Comparison of ENCODE assay signal across 20 cellular contexts in genomic region chr12:11601647-11602046, GRCh38. TPM values are rescaled to one million over a fixed set of nuclear protein-coding genes. Genes with fewer than 3 reads are reported as not detected.
DNase-seq lines count a peak whose midpoint lies in the region; ATAC-seq and TF ChIP-seq lines count a peak whose summit lies in the region.
"Had no signal": no experiment of that assay in that cellular context is flagged by ENCODE, and none has a peak within 500 bp of the region (broad histone marks: within the 10 kb centered on the region; RNA-seq: fewer than 3 reads in every experiment).

No MANE protein-coding gene starts in this region.

- no peaks in the 10 kb centered on the region for H3K79me1 ChIP-seq in IMR-90 (ENCODE audit: low read depth in 1 of 2, low read length in 2 of 2)

- POLR2A ChIA-PET in IMR-90 (lab: Charles Lee; ENCODE audit: unreplicated experiment), result no interaction called here

- no peak overlapping the region for H2BK15ac ChIP-seq in IMR-90 (ENCODE audit: low read depth, low read length)

- H4K5ac ChIP-seq in IMR-90 (ENCODE audit: low read depth, low read length), result no peak overlapping the region

- dilution Hi-C loops in IMR-90 (cut with HindIII; ENCODE audit: low sequenced_read_pairs, unreplicated experiment), result no loop called here

- H2AK5ac ChIP-seq in IMR-90 (ENCODE audit: low read depth, low read length), result no peak overlapping the region

- no peaks in the 10 kb centered on the region for H3K27me3 Mint-ChIP-seq in activated CD4-positive, alpha-beta T cell treated with anti-CD3 and anti-CD28 coated beads, Interleukin-2, amount 10 ng/mL, durations not matched to agents 24 days and 14 days
- H3K27me3 Mint-ChIP-seq in activated T-helper 17 cell treated with anti-CD3 and anti-CD28 coated beads, Interleukin-2, amount 50 U/mL, for 72 hours, result no peaks in the 10 kb centered on the region
- H3K27me3 Mint-ChIP-seq in activated T-helper 2 cell treated with anti-CD3 and anti-CD28 coated beads, Interferon-gamma antibody, Interleukin-2, Interleukin-4, amounts not matched to agents 10 μg/mL and 5 μg/mL and 100 μg/mL, durations not matched to agents 14 hours and 24 hours and 36 hours (ENCODE audit: low read depth), result peaks cover 3% of the 10 kb centered on the region
- H3K27me3 Mint-ChIP-seq: CD4-positive, alpha-beta T cell had no signal

- H3K4me3 ChIP-seq in IMR-90 (ENCODE audit: insufficient read depth, low read depth, low read length) (no peak overlapping the region), tibial artery (no peak overlapping the region)
- H3K4me3 ChIP-seq: K562, SK-N-MC had no signal

- no peak overlapping the region for H3K4me3 Mint-ChIP-seq in activated CD4-positive, alpha-beta T cell treated with anti-CD3 and anti-CD28 coated beads, Interleukin-2, amount 10 ng/mL, durations not matched to agents 24 days and 14 days
- no peak overlapping the region for H3K4me3 Mint-ChIP-seq in activated T-helper 17 cell treated with anti-CD3 and anti-CD28 coated beads, Interleukin-2, amount 50 U/mL, for 72 hours
- no peak overlapping the region for H3K4me3 Mint-ChIP-seq in activated T-helper 2 cell treated with anti-CD3 and anti-CD28 coated beads, Interferon-gamma antibody, Interleukin-2, Interleukin-4, amounts not matched to agents 10 μg/mL and 5 μg/mL and 100 μg/mL, durations not matched to agents 14 hours and 24 hours and 36 hours (ENCODE audit: low read depth)
- H3K4me3 Mint-ChIP-seq: CD4-positive, alpha-beta T cell had no signal

- H3K4me1 Mint-ChIP-seq in activated CD4-positive, alpha-beta T cell treated with anti-CD3 and anti-CD28 coated beads, Interleukin-2, amount 10 ng/mL, durations not matched to agents 24 days and 14 days, result peaks cover 18% of the 10 kb centered on the region
- peaks cover 11% of the 10 kb centered on the region for H3K4me1 Mint-ChIP-seq in activated T-helper 17 cell treated with anti-CD3 and anti-CD28 coated beads, Interleukin-2, amount 50 U/mL, for 72 hours
- H3K4me1 Mint-ChIP-seq in activated T-helper 2 cell treated with anti-CD3 and anti-CD28 coated beads, Interferon-gamma antibody, Interleukin-2, Interleukin-4, amounts not matched to agents 10 μg/mL and 5 μg/mL and 100 μg/mL, durations not matched to agents 14 hours and 24 hours and 36 hours (ENCODE audit: low read depth), result peaks cover 6% of the 10 kb centered on the region

- WGBS in IMR-90 (ENCODE audit: extremely low coverage in 2 of 2, insufficient read length in 1 of 2), 2 experiments, result no CpG with 5 or more reads among the region's 1 CpG

- no peak overlapping the region for H3K23ac ChIP-seq in IMR-90 (ENCODE audit: low read depth, low read length)

- H3K27me3 ChIP-seq in IMR-90 (ENCODE audit: control insufficient read depth, insufficient read depth, low read length) (peaks cover 9% of the 10 kb centered on the region), tibial artery (no peaks in the 10 kb centered on the region)

- no peak for TF ChIP-seq RAD21 in IMR-90 (IDR thresholded peaks at IDR 0.05; ENCODE audit: low read length)

- in situ Hi-C loops in IMR-90 (cut with MboI; ENCODE audit: low sequenced_read_pairs), result no loop called here

- no peaks in the 10 kb centered on the region for H3K9me3 Mint-ChIP-seq in activated CD4-positive, alpha-beta T cell treated with anti-CD3 and anti-CD28 coated beads, Interleukin-2, amount 10 ng/mL, durations not matched to agents 24 days and 14 days
- H3K9me3 Mint-ChIP-seq in activated T-helper 17 cell treated with anti-CD3 and anti-CD28 coated beads, Interleukin-2, amount 50 U/mL, for 72 hours, result no peaks in the 10 kb centered on the region
- H3K9me3 Mint-ChIP-seq in activated T-helper 2 cell treated with anti-CD3 and anti-CD28 coated beads, Interferon-gamma antibody, Interleukin-2, Interleukin-4, amounts not matched to agents 10 μg/mL and 5 μg/mL and 100 μg/mL, durations not matched to agents 14 hours and 24 hours and 36 hours, result no peaks in the 10 kb centered on the region
- H3K9me3 Mint-ChIP-seq: CD4-positive, alpha-beta T cell had no signal

- no peak overlapping the region for H3K4ac ChIP-seq in IMR-90 (ENCODE audit: low read depth, low read length)

- CTCF ChIA-PET in IMR-90 (lab: Yijun Ruan, JAX), result interaction anchor here (0.7 kb wide), 1 partner anchor 20 kb away, joined by 3 read pairs; no protein-coding TSS in a partner anchor

- no peak overlapping the region for H3K14ac ChIP-seq in IMR-90 (replicated peaks; ENCODE audit: low read depth, low read length)

- H2AK9ac ChIP-seq in IMR-90 (replicated peaks; ENCODE audit: low read depth, low read length, poor library complexity), result no peak overlapping the region

- no peak for TF ChIP-seq POLR2A in IMR-90 (IDR thresholded peaks at IDR 0.05; ENCODE audit: low read depth, low read length)

- H3K9me3 ChIP-seq in IMR-90 (ENCODE audit: control insufficient read depth, insufficient read depth, low read length) (no peaks in the 10 kb centered on the region), tibial artery (no peaks in the 10 kb centered on the region)
- H3K9me3 ChIP-seq: Caco-2 had no signal

- no peak overlapping the region for H3K18ac ChIP-seq in IMR-90 (ENCODE audit: low read depth, low read length)

- no peak overlapping the region for H3K4me2 ChIP-seq in IMR-90 (ENCODE audit: low read depth, low read length)

- ATAC-seq in IMR-90 (ENCODE audit: low read depth) (0 out of 2 replicates have a peak, but pooled peaks have one; percentile 24), HG03571 (IDR thresholded peaks at IDR 0.05; ENCODE audit: unreplicated experiment) (no peak)
- ATAC-seq in activated T-helper 17 cell treated with anti-CD3 and anti-CD28 coated beads, Interleukin-2, amount 50 U/mL, for 72 hours (replicated peaks), result peak; percentile 60
- ATAC-seq: HCT116, K562 had no signal

- H3K36me3 ChIP-seq in IMR-90 (ENCODE audit: control insufficient read depth, insufficient read depth, low read length) (no peaks in the 10 kb centered on the region), tibial artery (no peaks in the 10 kb centered on the region)

- no peak overlapping the region for H3K56ac ChIP-seq in IMR-90 (ENCODE audit: extremely low read depth, insufficient read depth, low read length)

- H2BK20ac ChIP-seq in IMR-90 (ENCODE audit: low read depth, low read length), result no peak overlapping the region

- H3K36me3 Mint-ChIP-seq in activated CD4-positive, alpha-beta T cell treated with anti-CD3 and anti-CD28 coated beads, Interleukin-2, amount 10 ng/mL, durations not matched to agents 24 days and 14 days (ENCODE audit: low read depth), result no peaks in the 10 kb centered on the region
- no peaks in the 10 kb centered on the region for H3K36me3 Mint-ChIP-seq in activated T-helper 17 cell treated with anti-CD3 and anti-CD28 coated beads, Interleukin-2, amount 50 U/mL, for 72 hours (ENCODE audit: low read depth)
- no peaks in the 10 kb centered on the region for H3K36me3 Mint-ChIP-seq in activated T-helper 2 cell treated with anti-CD3 and anti-CD28 coated beads, Interferon-gamma antibody, Interleukin-2, Interleukin-4, amounts not matched to agents 10 μg/mL and 5 μg/mL and 100 μg/mL, durations not matched to agents 14 hours and 24 hours and 36 hours (ENCODE audit: low read depth)

- no peak overlapping the region for H3K9ac ChIP-seq in IMR-90 (ENCODE audit: low read depth, low read length)

- no peak overlapping the region for H2BK120ac ChIP-seq in IMR-90 (ENCODE audit: low read depth, low read length)

- H4K91ac ChIP-seq in IMR-90 (ENCODE audit: insufficient read depth, low read depth, low read length), result no peak overlapping the region

- no peak overlapping the region for H4K8ac ChIP-seq in IMR-90 (ENCODE audit: low read depth in 2 of 2, low read length in 2 of 2)

- no peak overlapping the region for H2AFZ ChIP-seq in IMR-90 (replicated peaks; ENCODE audit: low read length, poor library complexity)

- H3K27ac Mint-ChIP-seq in activated CD4-positive, alpha-beta T cell treated with anti-CD3 and anti-CD28 coated beads, Interleukin-2, amount 10 ng/mL, durations not matched to agents 24 days and 14 days, result peak overlapping the region; percentile 14
- peak overlapping the region; percentile 39 for H3K27ac Mint-ChIP-seq in activated T-helper 17 cell treated with anti-CD3 and anti-CD28 coated beads, Interleukin-2, amount 50 U/mL, for 72 hours
- H3K27ac Mint-ChIP-seq in activated T-helper 2 cell treated with anti-CD3 and anti-CD28 coated beads, Interferon-gamma antibody, Interleukin-2, Interleukin-4, amounts not matched to agents 10 μg/mL and 5 μg/mL and 100 μg/mL, durations not matched to agents 14 hours and 24 hours and 36 hours, result no peak overlapping the region
- H3K27ac Mint-ChIP-seq: CD4-positive, alpha-beta T cell had no signal

- H4K20me1 ChIP-seq in IMR-90 (ENCODE audit: insufficient read depth, low read length), result no peaks in the 10 kb centered on the region

- H2BK5ac ChIP-seq in IMR-90 (ENCODE audit: low read depth, low read length, poor library complexity, severe bottlenecking), result no peak overlapping the region

- no peaks in the 10 kb centered on the region; the same call in 1 of the 2 replicates for H3K4me1 ChIP-seq in IMR-90 (ENCODE audit: control insufficient read depth, insufficient read depth, low read length)
- H3K4me1 ChIP-seq in tibial artery, result peaks cover 0 to 17% (median 3%) of the 10 kb centered on the region in 4 donors

- DNase-seq in activated CD4-positive, alpha-beta T cell treated with anti-CD3 and anti-CD28 coated beads, Interleukin-2, amount 10 ng/mL, durations not matched to agents 24 days and 14 days, result no peak
- DNase-seq in activated CD4-positive, alpha-beta T cell treated with anti-CD3 and anti-CD28 coated beads, Interleukin-2, amount 50 U/mL, for 1 hour, result no peak
- DNase-seq in IMR-90 (no peak), tibial artery (no peak), head of caudate nucleus (no peak)
- DNase-seq in activated T-helper 2 cell treated with anti-CD3 and anti-CD28 coated beads, Interferon-gamma antibody, Interleukin-2, Interleukin-4, amounts not matched to agents 10 μg/mL and 5 μg/mL and 100 μg/mL, durations not matched to agents 14 hours and 24 hours and 36 hours (ENCODE audit: low spot score), result no peak
- DNase-seq: Caco-2; CD4-positive, alpha-beta T cell; NCI-H1092 treated with DMSO at 0.1 percent for 48 hours; NCI-H146; NCI-H2081; NCI-H2171 treated with DMSO at 0.1 percent for 48 hours; NCI-H446 treated with DMSO at 0.1 percent for 48 hours; NCI-H748 treated with DMSO at 0.1 percent for 48 hours; SHP77 had no signal

- no peaks in the 10 kb centered on the region for H3K9me1 ChIP-seq in IMR-90 (ENCODE audit: insufficient read depth, low read length)

- TF ChIP-seq CTCF in IMR-90 (conservative IDR thresholded peaks at IDR 0.05; ENCODE audit: low read depth, low read length), result no peak
- no peak for TF ChIP-seq CTCF in tibial artery (IDR thresholded peaks at IDR 0.05)

- intact Hi-C loops in activated CD4-positive, alpha-beta T cell treated with anti-CD3 and anti-CD28 coated beads, Interleukin-2, amount 10 ng/mL, durations not matched to agents 24 days and 14 days (cut with micrococcal nuclease), result no loop called here
- intact Hi-C loops in IMR-90 (cut with micrococcal nuclease) (no loop called here), tibial artery (cut with DNase I; ENCODE audit: low total_unique reads) (no loop called here), head of caudate nucleus (cut with DNase I) (no loop called here)
- intact Hi-C loops in activated T-helper 2 cell treated with anti-CD3 and anti-CD28 coated beads, Interferon-gamma antibody, Interleukin-2, Interleukin-4, amounts not matched to agents 10 μg/mL and 5 μg/mL and 100 μg/mL, durations not matched to agents 14 hours and 24 hours and 36 hours (cut with micrococcal nuclease), result no loop called here

- H3K27ac ChIP-seq in IMR-90 (ENCODE audit: insufficient read depth, low read length), result no peak overlapping the region
- peak overlapping the region; percentile 18 to 56 for H3K27ac ChIP-seq in tibial artery
- H3K27ac ChIP-seq: SK-N-MC had no signal

- BruUV-seq in IMR-90 (replicated peaks; lab: Mats Ljungman, UMichigan), result no TSS peak

RNA-seq across cellular contexts. Expression of gene ETV6, which starts 47.8 kb away (rescaled TPM):
- 114 and 119 TPM in 2 replicates for total RNA-seq in activated CD4-positive, alpha-beta T cell treated with anti-CD3 and anti-CD28 coated beads, Interleukin-2, amount 10 ng/mL, durations not matched to agents 24 days and 14 days
- total RNA-seq in IMR-90 (2012; rRNA removed), result 9.4 and 9.9 TPM in 2 replicates
- 8.4 and 8.6 TPM in 2 replicates for polyA plus RNA-seq in IMR-90 (2012; rRNA removed)
- 2.6 and 2.7 TPM in 2 replicates for polyA plus RNA-seq in IMR-90 (2012; cell fraction: cytosol; rRNA removed)
- 20.3 and 40.4 TPM in 2 replicates for polyA plus RNA-seq in IMR-90 (2012; cell fraction: nucleus; rRNA removed; ENCODE audit: low replicate concordance)
- total RNA-seq in activated T-helper 17 cell treated with anti-CD3 and anti-CD28 coated beads, Interleukin-2, amount 50 U/mL, for 72 hours, result 10 to 100 TPM; 45.9 to 49.0 TPM
- total RNA-seq in activated T-helper 2 cell treated with anti-CD3 and anti-CD28 coated beads, Interferon-gamma antibody, Interleukin-2, Interleukin-4, amounts not matched to agents 10 μg/mL and 5 μg/mL and 100 μg/mL, durations not matched to agents 14 hours and 24 hours and 36 hours, result 68.2 and 69.4 TPM in 2 replicates
